In genomic region chrX:48897621-48898306, GRCh38 we compare ENCODE assay signal across 8 cellular contexts. TPM values are rescaled to one million over a fixed set of nuclear protein-coding genes. Genes with fewer than 3 reads are reported as not detected.
DNase-seq lines count a peak whose midpoint lies in the region; ATAC-seq, FAIRE-seq and TF ChIP-seq lines count a peak whose summit lies in the region.

PQBP1 (plus strand) TSS chrX:48897930; CDS start chrX:48898510, 580 bp downstream.
TIMM17B (minus strand) TSS chrX:48897768; CDS start chrX:48897749, 19 bp downstream.

- 1 to 54% (median 6%) methylated on average over 41 to 49 of the region's 49 CpGs for WGBS in small intestine, 3 donors

- H3K36me3 ChIP-seq in WERI-Rb-1 = peaks cover 24% of the 10 kb centered on the region
- peaks cover 8% of the 10 kb centered on the region for H3K36me3 ChIP-seq in bronchial epithelial cell (ENCODE audit: control insufficient read depth, insufficient read depth, low read length)
- peaks cover 0 to 4% of the 10 kb centered on the region in 2 donors for H3K36me3 ChIP-seq in small intestine (ENCODE audit: control insufficient read depth in 2 of 2, insufficient read depth in 2 of 2, low read length in 2 of 2)

- FAIRE-seq in bronchial epithelial cell (lab: Jason Lieb, UNC) = peak; percentile 92
- FAIRE-seq in small intestine (lab: Jason Lieb, UNC) = peak; percentile 26

- peaks cover 8% of the 10 kb centered on the region for H3K27me3 ChIP-seq in WERI-Rb-1 (ENCODE audit: insufficient read depth, low read depth, severe bottlenecking)
- H3K27me3 ChIP-seq in bronchial epithelial cell (ENCODE audit: control insufficient read depth, insufficient read depth, low read length) = no peaks in the 10 kb centered on the region
- H3K27me3 ChIP-seq in small intestine (ENCODE audit: control insufficient read depth in 2 of 2, insufficient read depth in 2 of 2, low read length in 2 of 2) = no peaks in the 10 kb centered on the region

- H3K4me3 ChIP-seq in WERI-Rb-1 (ENCODE audit: low read depth, low read length) = peak within 1 kb of the TSS; percentile 82
- H3K4me3 ChIP-seq in bronchial epithelial cell (ENCODE audit: low read depth, low read length) = peak within 1 kb of the TSS; percentile 59
- peak within 1 kb of the TSS; percentile 70 for H3K4me3 ChIP-seq in small intestine (ENCODE audit: low read depth in 1 of 2, low read length in 2 of 2)

- peak; percentile 86 for ATAC-seq in GM18873 (IDR thresholded peaks at IDR 0.05; ENCODE audit: low FRiP score, unreplicated experiment)
- peak; percentile 86 for ATAC-seq in HG03139 (IDR thresholded peaks at IDR 0.05; ENCODE audit: unreplicated experiment)

- in situ Hi-C loops in ACHN (cut with HindIII; ENCODE audit: low pct_ligation_motif_present, low pct_unique_long_range_greater_than_20kb, low sequenced_read_pairs) = no loop called here

- peak within 1 kb of the TSS; percentile 93 for H3K27ac ChIP-seq in WERI-Rb-1
- H3K27ac ChIP-seq in small intestine (ENCODE audit: low read depth in 1 of 2, low read length in 1 of 2) = peak within 1 kb of the TSS; percentile 82 to 99

- TF ChIP-seq CTCF in WERI-Rb-1 (IDR thresholded peaks at IDR 0.05; ENCODE audit: low read depth, low read length) = no peak
- no peak for TF ChIP-seq CTCF in bronchial epithelial cell (IDR thresholded peaks at IDR 0.05; ENCODE audit: insufficient read depth, low read length, severe bottlenecking)

- DNase-seq in ACHN = peak; percentile 90
- peak; percentile 99 for DNase-seq in NCI-H2227 (lab: John Stamatoyannopoulos, UW; ENCODE audit: unreplicated experiment)
- peak; percentile 90 for DNase-seq in WERI-Rb-1
- peak; percentile 91 for DNase-seq in bronchial epithelial cell (ENCODE audit: low read depth)
- DNase-seq in iPS-NIHi11 (ENCODE audit: low spot score) = peak; percentile 77
- DNase-seq in small intestine = peak; percentile 94

- H3K4me1 ChIP-seq in small intestine (ENCODE audit: control insufficient read depth in 2 of 2, insufficient read depth in 1 of 2, low read depth in 1 of 2, low read length in 1 of 2) = peaks cover 0 to 6% of the 10 kb centered on the region in 2 donors

- H3K9me3 ChIP-seq in WERI-Rb-1 (ENCODE audit: severe bottlenecking) (no peaks in the 10 kb centered on the region), small intestine (ENCODE audit: control insufficient read depth, low read depth) (no peaks in the 10 kb centered on the region)

RNA-seq across cellular contexts. Expression of gene PQBP1, which starts in this region (rescaled TPM):
- total RNA-seq in bronchial epithelial cell = 101 and 108 TPM in 2 replicates
- 100 to 1,000 TPM in 2 of 3 donors, 10 to 100 TPM in 1; 77.8 to 186 (median 125) TPM for polyA plus RNA-seq in small intestine

RNA-seq across cellular contexts. Expression of gene TIMM17B, which starts in this region (rescaled TPM):
- 28.2 and 35.2 TPM in 2 replicates for total RNA-seq in bronchial epithelial cell
- polyA plus RNA-seq in small intestine = 10 to 100 TPM; 65.5 to 72.5 (median 66.7) TPM

Comparison
In these comparisons a context has a peak if more than half of its experiments do, and no peak if none do; other contexts are left out.
1. Peak in every context shown above with its lines: DNase-seq, ATAC-seq, H3K4me3 ChIP-seq and H3K27ac ChIP-seq.